Comparison of ENCODE assay signal across 12 cellular contexts in the genomic region with DNA sequence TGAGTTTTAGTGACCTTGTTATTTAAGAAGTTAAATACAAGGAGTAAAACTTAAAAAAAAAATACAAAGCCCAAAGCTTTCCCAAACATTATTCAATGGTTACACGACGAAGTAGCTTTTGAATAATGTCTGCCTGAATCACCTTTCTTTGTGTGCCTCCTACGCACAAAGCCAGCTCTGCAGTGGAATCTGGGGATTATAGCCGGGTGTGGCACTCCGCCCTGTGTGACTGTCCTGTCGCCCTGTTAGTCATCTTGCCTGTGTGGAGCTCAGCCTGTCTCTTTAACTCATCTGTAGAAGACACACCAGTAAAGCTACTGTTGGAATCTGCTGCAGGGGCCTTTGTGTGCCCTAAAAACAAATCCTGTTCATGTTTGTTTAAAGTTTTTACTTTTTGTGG.
A peak's percentile ranks its signal among the peaks of the same experiment; 100 is the strongest.
DNase-seq lines count a peak whose midpoint lies in the region; ATAC-seq and TF ChIP-seq lines count a peak whose summit lies in the region.
"Had no signal": no experiment of that assay in that cellular context is flagged by ENCODE, and none has a peak within 500 bp of the region (broad histone marks: within the 10 kb centered on the region; RNA-seq: fewer than 3 reads in every experiment).

No MANE protein-coding gene starts in this region.

- DNase-seq in AG20443 (ENCODE audit: low spot score) (peak; percentile 70), HPDE6-E6E7 (ENCODE audit: extremely low spot score) (peak; percentile 43), T-helper 17 cell (no peak), kidney epithelial cell (ENCODE audit: low read depth) (peak; percentile 43), AML-193 (lab: John Stamatoyannopoulos, UW) (no peak), NCI-H2029 treated with DMSO at 0.1 percent for 48 hours (lab: John Stamatoyannopoulos, UW) (no peak), C1 segment of cervical spinal cord (lab: John Stamatoyannopoulos, UW) (no peak), WERI-Rb-1 (no peak)
- DNase-seq: activated CD8-positive, alpha-beta memory T cell treated with anti-CD3 and anti-CD28 coated beads, Interleukin-2, amount 50 U/mL, for 4 hours; effector memory CD4-positive, alpha-beta T cell; left ventricle myocardium superior; OCI-M1 had no signal

- H3K36me3 ChIP-seq in kidney epithelial cell (ENCODE audit: control insufficient read depth, insufficient read depth, low read length) (no peaks in the 10 kb centered on the region), WERI-Rb-1 (peaks cover 30% of the 10 kb centered on the region)

- H3K4me3 ChIP-seq in kidney epithelial cell (ENCODE audit: low read depth, low read length) (no peak overlapping the region), WERI-Rb-1 (ENCODE audit: low read depth, low read length) (no peak overlapping the region)

- H3K27me3 Mint-ChIP-seq in T-helper 17 cell = no peaks in the 10 kb centered on the region

- H3K4me3 Mint-ChIP-seq in T-helper 17 cell = no peak overlapping the region

- H3K27ac Mint-ChIP-seq in T-helper 17 cell = peak overlapping the region; percentile 67

- peaks cover 4% of the 10 kb centered on the region for H3K36me3 Mint-ChIP-seq in T-helper 17 cell (ENCODE audit: low read depth)

- H3K9me3 ChIP-seq in T-helper 17 cell (ENCODE audit: control insufficient read depth, low read length, poor library complexity, severe bottlenecking) (no peaks in the 10 kb centered on the region), WERI-Rb-1 (ENCODE audit: severe bottlenecking) (no peaks in the 10 kb centered on the region)

- no peaks in the 10 kb centered on the region for H3K27me3 ChIP-seq in kidney epithelial cell (ENCODE audit: control insufficient read depth, insufficient read depth, low read length)
- no peaks in the 10 kb centered on the region for H3K27me3 ChIP-seq in WERI-Rb-1 (ENCODE audit: insufficient read depth, low read depth, severe bottlenecking)

- H3K4me1 Mint-ChIP-seq in T-helper 17 cell = peaks cover 16% of the 10 kb centered on the region

- TF ChIP-seq CTCF in kidney epithelial cell (IDR thresholded peaks at IDR 0.05; ENCODE audit: insufficient read depth, low read length, poor library complexity, severe bottlenecking) (no peak), WERI-Rb-1 (IDR thresholded peaks at IDR 0.05; ENCODE audit: low read depth, low read length) (no peak)

- H3K27ac ChIP-seq in WERI-Rb-1 = no peak overlapping the region

- ATAC-seq in T-helper 17 cell = peak; percentile 36
- ATAC-seq: left ventricle myocardium superior had no signal

Comparison
In these comparisons a context has a peak if more than half of its experiments do, and no peak if none do; other contexts are left out.
1. DNase-seq: peak in AG20443 (single experiment), HPDE6-E6E7 (single experiment) and kidney epithelial cell (single experiment); none in T-helper 17 cell (0 of 3), AML-193 (0 of 2), NCI-H2029 treated with DMSO at 0.1 percent for 48 hours (single experiment), C1 segment of cervical spinal cord (0 of 14) and WERI-Rb-1 (single experiment).